Comparison of ENCODE assay signal across 8 cellular contexts in the genomic region with DNA sequence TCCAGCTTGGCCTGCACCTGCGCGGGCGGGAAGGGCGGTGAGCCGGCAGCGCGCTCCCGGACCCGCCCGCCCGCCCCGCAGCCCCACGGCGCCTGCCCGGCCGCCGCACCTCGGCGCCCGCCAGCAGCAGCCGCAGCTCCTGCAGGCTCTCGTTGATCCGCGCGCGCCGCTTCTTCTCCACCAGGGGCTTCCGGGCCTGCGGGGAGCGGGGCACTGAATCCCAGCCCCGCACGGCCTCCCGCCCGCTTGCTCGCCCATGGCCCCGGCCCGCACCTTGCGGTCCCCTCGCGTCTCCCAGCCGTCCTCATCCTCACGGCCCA. TPM values are rescaled to one million over a fixed set of nuclear protein-coding genes. Genes with fewer than 3 reads are reported as not detected.
A peak's percentile ranks its signal among the peaks of the same experiment; 100 is the strongest.
DNase-seq lines count a peak whose midpoint lies in the region; ATAC-seq, FAIRE-seq and TF ChIP-seq lines count a peak whose summit lies in the region.

No MANE protein-coding gene starts in this region.

- H3K36me3 ChIP-seq in right atrium auricular region: no peaks in the 10 kb centered on the region

- no peak for TF ChIP-seq POLR2A in GM12892 (IDR thresholded peaks at IDR 0.05; ENCODE audit: low read depth, low read length)

- H3K27ac ChIP-seq in right atrium auricular region: no peak overlapping the region

- peaks cover 0 to 41% of the 10 kb centered on the region in 2 donors for H3K4me1 ChIP-seq in right atrium auricular region

- H3K9me3 ChIP-seq in right atrium auricular region: no peaks in the 10 kb centered on the region

- peak; percentile 7 for ATAC-seq in HG02571 (IDR thresholded peaks at IDR 0.05; ENCODE audit: unreplicated experiment)

- H3K27me3 ChIP-seq in right atrium auricular region: peaks cover 0 to 6% of the 10 kb centered on the region in 2 donors

- no peak for TF ChIP-seq CTCF in right atrium auricular region (IDR thresholded peaks at IDR 0.05)

- DNase-seq in ELR (ENCODE audit: low read depth) (peak; percentile 48), T-helper 9 cell (peak; percentile 36), right atrium auricular region (ENCODE audit: low spot score) (no peak), G401 (ENCODE audit: low spot score) (no peak), GM12892 (ENCODE audit: insufficient read length) (no peak), HK-2 (ENCODE audit: unreplicated experiment) (no peak)
- peak; percentile 28 for DNase-seq in stimulated activated CD4-positive, alpha-beta T cell treated with anti-CD3 and anti-CD28 coated beads, Interleukin-1b, Interleukin-23, amount 100 ng/mL, for 48 hours

- FAIRE-seq in GM12892 (lab: Jason Lieb, UNC): no peak

- peak overlapping the region; percentile 49 to 76 for H3K4me3 ChIP-seq in right atrium auricular region

- in situ Hi-C loops in G401 (cut with HindIII; ENCODE audit: low sequenced_read_pairs): no loop called here

RNA-seq across cellular contexts. Expression of gene HES6, which starts 0.3 kb away (rescaled TPM):
- 1 to 10 TPM; 2.5 to 4.8 TPM for total RNA-seq in right atrium auricular region
- 56.0 and 67.5 TPM in 2 replicates for total RNA-seq in G401 (2014; rRNA removed; shearing (Covaris generic))
- 0.42 TPM for polyA plus RNA-seq in GM12892 (2012; ENCODE audit: missing spikeins)

RNA-seq across cellular contexts. Expression of gene ILKAP, which starts 36.0 kb away (rescaled TPM):
- total RNA-seq in right atrium auricular region: 10 to 100 TPM; 15.9 to 17.6 TPM
- total RNA-seq in G401 (2014; rRNA removed; shearing (Covaris generic)): 65.1 and 71.4 TPM in 2 replicates
- polyA plus RNA-seq in GM12892 (2012; ENCODE audit: missing spikeins): 31.2 TPM

RNA-seq across cellular contexts. Expression of gene PER2, which starts 48.9 kb away (rescaled TPM):
- total RNA-seq in right atrium auricular region: 1 to 10 TPM; 5.2 to 9.4 TPM
- total RNA-seq in G401 (2014; rRNA removed; shearing (Covaris generic)): 0.86 and 4.3 TPM in 2 replicates
- 3.3 TPM for polyA plus RNA-seq in GM12892 (2012; ENCODE audit: missing spikeins)

Comparison
In these comparisons a context has a peak if more than half of its experiments do, and no peak if none do; other contexts are left out.
1. DNase-seq: peak in ELR (single experiment), T-helper 9 cell (single experiment) and stimulated activated CD4-positive, alpha-beta T cell treated with anti-CD3 and anti-CD28 coated beads, Interleukin-1b, Interleukin-23, amount 100 ng/mL, for 48 hours (single experiment); none in right atrium auricular region (single experiment), G401 (single experiment), GM12892 (single experiment) and HK-2 (single experiment).